24 cellular contexts compared by ENCODE assay signal in genomic region chr19:17602872-17603552, GRCh38.
"Had no signal": no experiment of that assay in that cellular context is flagged by ENCODE, and none has a peak within 500 bp of the region (broad histone marks: within the 10 kb centered on the region; RNA-seq: fewer than 3 reads in every experiment).

No MANE protein-coding gene starts in this region.

- H3K79me2 ChIP-seq: parathyroid adenoma had no signal

- H3K9me3 Mint-ChIP-seq: activated CD4-positive, alpha-beta memory T cell treated with anti-CD3 and anti-CD28 coated beads, Interleukin-2, amount 10 ng/mL, durations not matched to agents 7 days and 5 days; activated CD4-positive, alpha-beta T cell treated with anti-CD3 and anti-CD28 coated beads, Interleukin-2, amount 10 ng/mL, durations not matched to agents 7 days and 5 days; activated T-cell treated with anti-CD3 and anti-CD28 coated beads, Interleukin-2, amount 50 U/mL, for 4 hours; activated T-helper 17 cell treated with anti-CD3 and anti-CD28 coated beads, Interleukin-2, amount 50 U/mL, for 72 hours had no signal

- H3K27ac Mint-ChIP-seq: activated CD4-positive, alpha-beta memory T cell treated with anti-CD3 and anti-CD28 coated beads, Interleukin-2, amount 10 ng/mL, durations not matched to agents 7 days and 5 days; activated CD4-positive, alpha-beta T cell treated with anti-CD3 and anti-CD28 coated beads, Interleukin-2, amount 10 ng/mL, durations not matched to agents 7 days and 5 days; activated T-helper 17 cell treated with anti-CD3 and anti-CD28 coated beads, Interleukin-2, amount 50 U/mL, for 72 hours; naive thymus-derived CD4-positive, alpha-beta T cell; stimulated activated naive B cell treated with anti-CD40 and anti-IgM and Interleukin-4, amounts not matched to agents 10 μg/mL and 1 μg/mL and 100 μg/mL, for 72 hours had no signal

- H3K36me3 ChIP-seq: brain microvascular endothelial cell, heart right ventricle, right atrium auricular region, stomach, thyroid gland, upper lobe of right lung had no signal

- H3K27ac ChIP-seq: brain microvascular endothelial cell, heart right ventricle, parathyroid adenoma, right atrium auricular region, stomach, thyroid gland, upper lobe of right lung had no signal

- H3K9me3 ChIP-seq: heart right ventricle, right atrium auricular region, stomach, thyroid gland, upper lobe of right lung had no signal

- H3K4me3 ChIP-seq: heart right ventricle, right atrium auricular region, stomach, thyroid gland, upper lobe of right lung had no signal

- H3K27me3 ChIP-seq: right atrium auricular region, thyroid gland had no signal

- H3K36me3 Mint-ChIP-seq: naive thymus-derived CD4-positive, alpha-beta T cell; stimulated activated naive B cell treated with anti-CD40 and anti-IgM and Interleukin-4, amounts not matched to agents 10 μg/mL and 1 μg/mL and 100 μg/mL, for 72 hours had no signal

- H3K9ac ChIP-seq: parathyroid adenoma had no signal

- H2AFZ ChIP-seq: parathyroid adenoma had no signal

- DNase-seq: activated CD4-positive, alpha-beta memory T cell treated with anti-CD3 and anti-CD28 coated beads, Interleukin-2, amount 10 ng/mL, durations not matched to agents 7 days and 5 days; activated CD4-positive, alpha-beta T cell treated with anti-CD3 and anti-CD28 coated beads for 1 hour; activated CD4-positive, alpha-beta T cell treated with anti-CD3 and anti-CD28 coated beads, Interleukin-2, amount 10 ng/mL, durations not matched to agents 7 days and 5 days; activated gamma-delta T cell treated with Interleukin-2 at 50 U/mL for 16 hours; activated naive CD4-positive, alpha-beta T cell treated with anti-CD3 and anti-CD28 coated beads, Interleukin-2, amount 50 U/mL, for 16 hours; activated T-cell treated with anti-CD3 and anti-CD28 coated beads, Interleukin-2, amount 50 U/mL, for 4 hours; amniotic stem cell; brain microvascular endothelial cell; foreskin fibroblast; heart right ventricle; midbrain; naive thymus-derived CD4-positive, alpha-beta T cell; nucleus accumbens; stimulated activated CD4-positive, alpha-beta T cell treated with anti-CD3 and anti-CD28 coated beads, Interleukin-15, amount 100 ng/mL, for 24 hours; stimulated activated CD4-positive, alpha-beta T cell treated with anti-CD3 and anti-CD28 coated beads, Interleukin-2, amount 100 ng/mL, for 24 hours; stimulated activated naive B cell treated with anti-CD40 and anti-IgM and Interleukin-4, amounts not matched to agents 10 μg/mL and 1 μg/mL and 100 μg/mL, for 72 hours; stomach; T1000; thyroid gland; upper lobe of right lung had no signal

- ATAC-seq: activated T-cell treated with anti-CD3 and anti-CD28 coated beads, Interleukin-2, amount 50 U/mL, for 4 hours; activated T-helper 17 cell treated with anti-CD3 and anti-CD28 coated beads, Interleukin-2, amount 50 U/mL, for 72 hours; esophagus mucosa; heart right ventricle; naive thymus-derived CD4-positive, alpha-beta T cell; stimulated activated naive B cell treated with anti-CD40 and anti-IgM and Interleukin-4, amounts not matched to agents 10 μg/mL and 1 μg/mL and 100 μg/mL, for 72 hours; upper lobe of right lung had no signal

- H3K4me3 Mint-ChIP-seq: activated CD4-positive, alpha-beta memory T cell treated with anti-CD3 and anti-CD28 coated beads, Interleukin-2, amount 10 ng/mL, durations not matched to agents 7 days and 5 days; activated CD4-positive, alpha-beta T cell treated with anti-CD3 and anti-CD28 coated beads, Interleukin-2, amount 10 ng/mL, durations not matched to agents 7 days and 5 days; activated T-cell treated with anti-CD3 and anti-CD28 coated beads, Interleukin-2, amount 50 U/mL, for 4 hours; activated T-helper 17 cell treated with anti-CD3 and anti-CD28 coated beads, Interleukin-2, amount 50 U/mL, for 72 hours; stimulated activated naive B cell treated with anti-CD40 and anti-IgM and Interleukin-4, amounts not matched to agents 10 μg/mL and 1 μg/mL and 100 μg/mL, for 72 hours had no signal
